ENCODE assay signal across 10 cellular contexts in the genomic region with DNA sequence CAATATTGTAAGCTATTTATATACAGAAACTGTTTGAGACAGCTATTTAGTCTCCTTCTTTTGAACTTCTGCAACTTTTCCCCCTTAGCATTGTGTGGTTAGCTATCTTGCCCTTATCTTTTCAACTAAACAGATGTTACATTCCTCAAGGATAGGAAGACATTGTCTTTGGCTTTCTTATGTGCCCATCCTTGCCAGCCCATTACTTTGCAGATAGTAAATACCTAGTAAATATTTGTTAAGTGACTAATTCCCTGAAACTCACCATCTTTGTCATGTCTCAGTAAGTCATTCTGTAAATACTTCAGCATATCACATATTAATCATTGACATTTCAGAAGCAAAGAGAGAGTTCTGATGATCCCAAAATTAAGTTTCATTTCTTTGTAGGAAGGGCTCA.
A peak's percentile ranks its signal among the peaks of the same experiment; 100 is the strongest.
DNase-seq lines count a peak whose midpoint lies in the region; ATAC-seq, FAIRE-seq and TF ChIP-seq lines count a peak whose summit lies in the region.
"Had no signal": no experiment of that assay in that cellular context is flagged by ENCODE, and none has a peak within 500 bp of the region (broad histone marks: within the 10 kb centered on the region; RNA-seq: fewer than 3 reads in every experiment).

No MANE protein-coding gene starts in this region.

- H3K36me3 Mint-ChIP-seq in astrocyte (ENCODE audit: low read depth, unreplicated experiment): no peaks in the 10 kb centered on the region
- H3K36me3 Mint-ChIP-seq: activated naive CD8-positive, alpha-beta T cell treated with anti-CD3 and anti-CD28 coated beads, Interleukin-2, amount 10 ng/mL, durations not matched to agents 7 days and 5 days had no signal

- ATAC-seq in HG03460 (IDR thresholded peaks at IDR 0.05; ENCODE audit: unreplicated experiment) (peak; percentile 66), GM19023 (IDR thresholded peaks at IDR 0.05; ENCODE audit: unreplicated experiment) (no peak), left cardiac atrium (no peak)

- H2AFZ ChIP-seq in astrocyte (ENCODE audit: low read depth, low read length): no peak overlapping the region

- no peak for DNase-seq in GM19239 (ENCODE audit: insufficient read length, low spot score)
- DNase-seq in astrocyte (ENCODE audit: low read depth): peak; percentile 44
- peak; percentile 2 for DNase-seq in skeletal muscle cell (ENCODE audit: low read depth)
- no peak for DNase-seq in GM20000 (ENCODE audit: low spot score)
- no peak for DNase-seq in uterus
- no peak for DNase-seq in left cardiac atrium
- DNase-seq: activated CD4-positive, CD25-positive, alpha-beta regulatory T cell treated with anti-CD3 and anti-CD28 coated beads, Interleukin-2, amount 50 U/mL, for 72 hours; activated naive CD8-positive, alpha-beta T cell treated with anti-CD3 and anti-CD28 coated beads, Interleukin-2, amount 10 ng/mL, durations not matched to agents 7 days and 5 days had no signal

- H3K27ac ChIP-seq in astrocyte (ENCODE audit: low read depth, low read length) (no peak overlapping the region), uterus (no peak overlapping the region)

- intact Hi-C loops in uterus (cut with DNase I; ENCODE audit: low total_unique reads): no loop called here
- intact Hi-C loops in left cardiac atrium (cut with DNase I): no loop called here

- H3K27me3 Mint-ChIP-seq in astrocyte (ENCODE audit: low read depth, unreplicated experiment): no peaks in the 10 kb centered on the region
- H3K27me3 Mint-ChIP-seq: activated naive CD8-positive, alpha-beta T cell treated with anti-CD3 and anti-CD28 coated beads, Interleukin-2, amount 10 ng/mL, durations not matched to agents 7 days and 5 days had no signal

- no peak overlapping the region for H3K27ac Mint-ChIP-seq in astrocyte (ENCODE audit: unreplicated experiment)
- H3K27ac Mint-ChIP-seq: activated naive CD8-positive, alpha-beta T cell treated with anti-CD3 and anti-CD28 coated beads, Interleukin-2, amount 10 ng/mL, durations not matched to agents 7 days and 5 days had no signal

- peaks cover 4% of the 10 kb centered on the region for H3K4me1 ChIP-seq in astrocyte (ENCODE audit: insufficient read depth, low read length)
- H3K4me1 ChIP-seq in uterus: no peaks in the 10 kb centered on the region

- no peak overlapping the region for H3K4me3 Mint-ChIP-seq in astrocyte (ENCODE audit: unreplicated experiment)
- H3K4me3 Mint-ChIP-seq: activated naive CD8-positive, alpha-beta T cell treated with anti-CD3 and anti-CD28 coated beads, Interleukin-2, amount 10 ng/mL, durations not matched to agents 7 days and 5 days had no signal

- TF ChIP-seq POLR2A in uterus (IDR thresholded peaks at IDR 0.05): no peak

- no peak overlapping the region for H3K9ac ChIP-seq in astrocyte (ENCODE audit: low read length)

- no peak overlapping the region for H3K4me3 ChIP-seq in astrocyte (ENCODE audit: insufficient read depth, low read depth, low read length)
- H3K4me3 ChIP-seq in skeletal muscle cell (ENCODE audit: low read depth, low read length): no peak overlapping the region
- H3K4me3 ChIP-seq in uterus: no peak overlapping the region

- no peaks in the 10 kb centered on the region for H3K9me3 ChIP-seq in astrocyte (ENCODE audit: insufficient read depth, low read depth, low read length)
- no peaks in the 10 kb centered on the region for H3K9me3 ChIP-seq in uterus

- H3K4me2 ChIP-seq in astrocyte (ENCODE audit: low read length): no peak overlapping the region

- no peaks in the 10 kb centered on the region for H3K9me3 Mint-ChIP-seq in astrocyte (ENCODE audit: unreplicated experiment)

- H3K36me3 ChIP-seq in astrocyte (ENCODE audit: insufficient read depth, low read length) (no peaks in the 10 kb centered on the region), uterus (no peaks in the 10 kb centered on the region)

- H3K27me3 ChIP-seq in astrocyte (ENCODE audit: insufficient read depth, low read length) (no peaks in the 10 kb centered on the region), uterus (no peaks in the 10 kb centered on the region)

- H4K20me1 ChIP-seq in astrocyte (ENCODE audit: insufficient read depth, low read length): no peaks in the 10 kb centered on the region

- FAIRE-seq in GM19239 (lab: Jason Lieb, UNC) (peak; percentile 69), astrocyte (lab: Jason Lieb, UNC) (no peak)

- H3K4me1 Mint-ChIP-seq in astrocyte (ENCODE audit: low read depth, unreplicated experiment): peaks cover 12% of the 10 kb centered on the region
- H3K4me1 Mint-ChIP-seq: activated naive CD8-positive, alpha-beta T cell treated with anti-CD3 and anti-CD28 coated beads, Interleukin-2, amount 10 ng/mL, durations not matched to agents 7 days and 5 days had no signal

- TF ChIP-seq CTCF in astrocyte (IDR thresholded peaks at IDR 0.05; ENCODE audit: insufficient read depth, low read depth, low read length): no peak
- no peak for TF ChIP-seq CTCF in GM20000 (IDR thresholded peaks at IDR 0.05; ENCODE audit: extremely low read depth, missing control alignments)
- no peak for TF ChIP-seq CTCF in uterus (IDR thresholded peaks at IDR 0.05)

- no peaks in the 10 kb centered on the region for H3K79me2 ChIP-seq in astrocyte (ENCODE audit: insufficient read depth, low read length)

Comparison
In these comparisons a context has a peak if more than half of its experiments do, and no peak if none do; other contexts are left out.
1. DNase-seq: peak in astrocyte (single experiment) and skeletal muscle cell (single experiment); none in GM19239 (single experiment), GM20000 (single experiment), uterus (0 of 2) and left cardiac atrium (single experiment).